In the genomic region with DNA sequence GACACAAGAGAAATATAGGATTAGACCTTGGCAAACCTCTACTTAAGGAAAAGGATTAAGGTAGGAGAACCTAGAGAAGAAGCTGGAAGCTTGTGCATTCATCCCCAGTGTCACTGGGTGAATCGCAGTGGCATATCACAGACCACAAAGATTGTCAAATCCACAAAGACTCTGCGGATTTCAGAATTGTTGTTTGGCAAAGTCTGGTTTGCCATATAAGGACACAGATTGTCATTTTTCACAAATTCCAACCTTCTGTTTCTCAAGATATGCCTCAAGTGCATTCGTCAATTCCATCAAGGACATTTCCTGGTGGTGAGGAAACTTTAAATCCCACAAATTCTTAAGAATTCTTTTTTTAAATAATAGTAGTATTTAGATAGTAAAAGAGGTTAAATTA, we compare ENCODE assay signal across 14 cellular contexts.
DNase-seq lines count a peak whose midpoint lies in the region; ATAC-seq and TF ChIP-seq lines count a peak whose summit lies in the region.
"Had no signal": no experiment of that assay in that cellular context is flagged by ENCODE, and none has a peak within 500 bp of the region (broad histone marks: within the 10 kb centered on the region; RNA-seq: fewer than 3 reads in every experiment).

No MANE protein-coding gene starts in this region.

- H3K36me3 Mint-ChIP-seq in CD4-positive, alpha-beta memory T cell = no peaks in the 10 kb centered on the region
- H3K36me3 Mint-ChIP-seq: CD14-positive monocyte; CD8-positive, alpha-beta memory T cell had no signal

- intact Hi-C loops in IMR-90 (cut with micrococcal nuclease) = loop anchor here (5.0 kb wide), 2 partner anchors 166 to 184 kb away; no protein-coding TSS in a partner anchor
- intact Hi-C loops in CD4-positive, alpha-beta memory T cell (cut with micrococcal nuclease) = no loop called here
- intact Hi-C loops in psoas muscle (cut with DNase I) = no loop called here

- H3K4ac ChIP-seq in IMR-90 (ENCODE audit: low read depth, low read length) = no peak overlapping the region
- H3K4ac ChIP-seq in mesenchymal stem cell (ENCODE audit: low read depth in 1 of 2, low read length in 2 of 2) = no peak overlapping the region

- no peaks in the 10 kb centered on the region for H3K4me1 ChIP-seq in IMR-90 (ENCODE audit: control insufficient read depth, insufficient read depth, low read length)
- no peaks in the 10 kb centered on the region for H3K4me1 ChIP-seq in mesenchymal stem cell (ENCODE audit: control insufficient read depth, insufficient read depth, low read depth, low read length)
- no peaks in the 10 kb centered on the region for H3K4me1 ChIP-seq in CD4-positive, alpha-beta memory T cell (ENCODE audit: insufficient read depth, low read length)
- no peaks in the 10 kb centered on the region for H3K4me1 ChIP-seq in psoas muscle
- H3K4me1 ChIP-seq: Caco-2 had no signal

- TF ChIP-seq CTCF in IMR-90 (conservative IDR thresholded peaks at IDR 0.05; ENCODE audit: low read depth, low read length) = no peak
- TF ChIP-seq CTCF in brain microvascular endothelial cell (IDR thresholded peaks at IDR 0.05; ENCODE audit: low read depth, low read length, missing control alignments) = no peak
- TF ChIP-seq CTCF in psoas muscle (IDR thresholded peaks at IDR 0.05) = no peak

- H2BK20ac ChIP-seq in IMR-90 (ENCODE audit: low read depth, low read length) = no peak overlapping the region

- no peak for TF ChIP-seq RAD21 in IMR-90 (IDR thresholded peaks at IDR 0.05; ENCODE audit: low read length)

- WGBS in IMR-90 (ENCODE audit: extremely low coverage in 2 of 2, insufficient read length in 1 of 2), 2 experiments = no CpG with 5 or more reads among the region's 3 CpGs
- 80% methylated on average over 2 of the region's 3 CpGs for whole genome bisulfite sequencing in mesenchymal stem cell
- 76 to 85% (median 81%) methylated on average over 3 of the region's 3 CpGs for WGBS in psoas muscle, 3 donors

- no peak overlapping the region for H4K8ac ChIP-seq in IMR-90 (ENCODE audit: low read depth in 2 of 2, low read length in 2 of 2)
- no peak overlapping the region for H4K8ac ChIP-seq in mesenchymal stem cell (ENCODE audit: low read length)

- no peak overlapping the region for H3K14ac ChIP-seq in IMR-90 (replicated peaks; ENCODE audit: low read depth, low read length)
- H3K14ac ChIP-seq in mesenchymal stem cell (ENCODE audit: low read length in 2 of 2) = no peak overlapping the region

- POLR2A ChIA-PET in IMR-90 (lab: Charles Lee; ENCODE audit: unreplicated experiment) = no interaction called here
- POLR2A ChIA-PET in CD4-positive, alpha-beta memory T cell (lab: Charles Lee; ENCODE audit: partially characterized antibody) = no interaction called here

- H3K27me3 ChIP-seq in IMR-90 (ENCODE audit: control insufficient read depth, insufficient read depth, low read length) = no peaks in the 10 kb centered on the region
- no peaks in the 10 kb centered on the region for H3K27me3 ChIP-seq in brain microvascular endothelial cell (replicated peaks)
- no peaks in the 10 kb centered on the region for H3K27me3 ChIP-seq in mesenchymal stem cell (ENCODE audit: control insufficient read depth in 1 of 2, insufficient read depth in 1 of 2, low read length in 2 of 2)
- no peaks in the 10 kb centered on the region for H3K27me3 ChIP-seq in CD4-positive, alpha-beta memory T cell (ENCODE audit: insufficient read depth, low read length)
- H3K27me3 ChIP-seq in psoas muscle (ENCODE audit: insufficient read depth in 3 of 3, low read length in 2 of 3) = no peaks in the 10 kb centered on the region

- DNase-seq in IMR-90 (no peak), brain microvascular endothelial cell (peak; percentile 60), mesenchymal stem cell (peak; percentile 44), MV-4-11 (lab: John Stamatoyannopoulos, UW) (no peak), H4 (ENCODE audit: low spot score) (no peak), psoas muscle (no peak)
- DNase-seq in CD4-positive, alpha-beta memory T cell = no peak
- DNase-seq: Caco-2; CD8-positive, alpha-beta memory T cell; DND-41; GF-D8; HCEC 1CT; HFFc6 had no signal

- no peak for ATAC-seq in IMR-90 (ENCODE audit: low read depth)
- ATAC-seq in psoas muscle = no peak

- no peak overlapping the region for H2BK12ac ChIP-seq in mesenchymal stem cell (ENCODE audit: low read length in 2 of 2)

- no peak for TF ChIP-seq POLR2A in IMR-90 (IDR thresholded peaks at IDR 0.05; ENCODE audit: low read depth, low read length)

- H3K4me3 ChIP-seq in IMR-90 (ENCODE audit: insufficient read depth, low read depth, low read length) = no peak overlapping the region
- no peak overlapping the region for H3K4me3 ChIP-seq in brain microvascular endothelial cell (ENCODE audit: low read depth, low read length)
- H3K4me3 ChIP-seq in mesenchymal stem cell (ENCODE audit: insufficient read depth in 1 of 2, low read depth in 1 of 2, low read length in 2 of 2) = no peak overlapping the region
- H3K4me3 ChIP-seq in CD4-positive, alpha-beta memory T cell (ENCODE audit: low read length in 2 of 2) = no peak overlapping the region
- H3K4me3 ChIP-seq in psoas muscle = no peak overlapping the region

- no peak overlapping the region for H3K4me3 Mint-ChIP-seq in CD4-positive, alpha-beta memory T cell
- H3K4me3 Mint-ChIP-seq: CD14-positive monocyte; CD8-positive, alpha-beta memory T cell; HFFc6 had no signal

- H4K91ac ChIP-seq in IMR-90 (ENCODE audit: insufficient read depth, low read depth, low read length) (no peak overlapping the region), mesenchymal stem cell (ENCODE audit: low read length) (no peak overlapping the region)

- no peaks in the 10 kb centered on the region for H3K36me3 ChIP-seq in IMR-90 (ENCODE audit: control insufficient read depth, insufficient read depth, low read length)
- H3K36me3 ChIP-seq in brain microvascular endothelial cell (replicated peaks) = no peaks in the 10 kb centered on the region
- no peaks in the 10 kb centered on the region for H3K36me3 ChIP-seq in mesenchymal stem cell (ENCODE audit: control insufficient read depth in 1 of 2, insufficient read depth in 2 of 2, low read depth in 1 of 2, low read length in 2 of 2)
- no peaks in the 10 kb centered on the region for H3K36me3 ChIP-seq in CD4-positive, alpha-beta memory T cell (ENCODE audit: insufficient read depth, low read length)
- no peaks in the 10 kb centered on the region for H3K36me3 ChIP-seq in psoas muscle (ENCODE audit: insufficient read depth in 1 of 2, low read depth in 1 of 2)

- no peaks in the 10 kb centered on the region for H3K4me1 Mint-ChIP-seq in CD4-positive, alpha-beta memory T cell
- H3K4me1 Mint-ChIP-seq: CD14-positive monocyte; CD8-positive, alpha-beta memory T cell had no signal

- no peak overlapping the region for H3K23ac ChIP-seq in IMR-90 (ENCODE audit: low read depth, low read length)
- H3K23ac ChIP-seq in mesenchymal stem cell (ENCODE audit: low read length in 2 of 2) = no peak overlapping the region

- H2BK120ac ChIP-seq in IMR-90 (ENCODE audit: low read depth, low read length) = no peak overlapping the region
- H2BK120ac ChIP-seq in mesenchymal stem cell (ENCODE audit: low read depth, low read length) = no peak overlapping the region

- H4K5ac ChIP-seq in IMR-90 (ENCODE audit: low read depth, low read length) = no peak overlapping the region

- no peak overlapping the region for H2BK15ac ChIP-seq in IMR-90 (ENCODE audit: low read depth, low read length)
- no peak overlapping the region for H2BK15ac ChIP-seq in mesenchymal stem cell (ENCODE audit: low read depth, poor library complexity, severe bottlenecking)

- CTCF ChIA-PET in IMR-90 (lab: Yijun Ruan, JAX) = interaction anchor here (0.8 kb wide), 1 partner anchor 9 kb away, joined by 3 read pairs; no protein-coding TSS in a partner anchor
- CTCF ChIA-PET in CD4-positive, alpha-beta memory T cell (lab: Charles Lee; ENCODE audit: partially characterized antibody) = no interaction called here

- dilution Hi-C loops in IMR-90 (cut with HindIII; ENCODE audit: low sequenced_read_pairs, unreplicated experiment) = no loop called here

- H3K27ac ChIP-seq in IMR-90 (ENCODE audit: insufficient read depth, low read length) (no peak overlapping the region), brain microvascular endothelial cell (peak overlapping the region; percentile 71), mesenchymal stem cell (ENCODE audit: low read length, poor library complexity, severe bottlenecking) (no peak overlapping the region), psoas muscle (no peak overlapping the region)
- no peak overlapping the region for H3K27ac ChIP-seq in CD4-positive, alpha-beta memory T cell (ENCODE audit: low read depth, low read length)

- H3K79me1 ChIP-seq in IMR-90 (ENCODE audit: low read depth in 1 of 2, low read length in 2 of 2) = no peaks in the 10 kb centered on the region
- H3K79me1 ChIP-seq in mesenchymal stem cell (replicated peaks; ENCODE audit: low read length, poor library complexity, severe bottlenecking) = no peaks in the 10 kb centered on the region

- H3K9ac ChIP-seq in IMR-90 (ENCODE audit: low read depth, low read length) = no peak overlapping the region
- no peak overlapping the region for H3K9ac ChIP-seq in mesenchymal stem cell (ENCODE audit: low read length)

- H3K56ac ChIP-seq in IMR-90 (ENCODE audit: extremely low read depth, insufficient read depth, low read length) = no peak overlapping the region

- H3K9me3 ChIP-seq in IMR-90 (ENCODE audit: control insufficient read depth, insufficient read depth, low read length) = no peaks in the 10 kb centered on the region
- no peaks in the 10 kb centered on the region for H3K9me3 ChIP-seq in mesenchymal stem cell (ENCODE audit: control insufficient read depth, low read length)
- H3K9me3 ChIP-seq in CD4-positive, alpha-beta memory T cell (ENCODE audit: control insufficient read depth in 1 of 2, low read length in 2 of 2) = no peaks in the 10 kb centered on the region
- no peaks in the 10 kb centered on the region for H3K9me3 ChIP-seq in psoas muscle
- H3K9me3 ChIP-seq: Caco-2 had no signal

- in situ Hi-C loops in IMR-90 (cut with MboI; ENCODE audit: low sequenced_read_pairs) (no loop called here), brain microvascular endothelial cell (cut with HindIII; ENCODE audit: low pct_ligation_motif_present, low sequenced_read_pairs) (no loop called here)

- no peak overlapping the region for H2BK5ac ChIP-seq in IMR-90 (ENCODE audit: low read depth, low read length, poor library complexity, severe bottlenecking)
- H2BK5ac ChIP-seq in mesenchymal stem cell (ENCODE audit: low read depth, low read length, poor library complexity, severe bottlenecking) = no peak overlapping the region

- BruUV-seq in IMR-90 (replicated peaks; lab: Mats Ljungman, UMichigan) = no TSS peak

- peak overlapping the region; percentile 6; the same call in 1 of the 2 replicates for H3K18ac ChIP-seq in IMR-90 (ENCODE audit: low read depth, low read length)
- no peak overlapping the region for H3K18ac ChIP-seq in mesenchymal stem cell (ENCODE audit: low read depth in 1 of 2, low read length in 2 of 2)

- H3K27ac Mint-ChIP-seq in CD4-positive, alpha-beta memory T cell = no peak overlapping the region
- H3K27ac Mint-ChIP-seq: CD14-positive monocyte, HFFc6 had no signal

- H4K20me1 ChIP-seq in IMR-90 (ENCODE audit: insufficient read depth, low read length) = no peaks in the 10 kb centered on the region

- H3K4me2 ChIP-seq in IMR-90 (ENCODE audit: low read depth, low read length) (no peak overlapping the region), mesenchymal stem cell (ENCODE audit: low read length, poor library complexity, severe bottlenecking) (no peak overlapping the region)

- H2AFZ ChIP-seq in IMR-90 (replicated peaks; ENCODE audit: low read length, poor library complexity) (no peak overlapping the region), mesenchymal stem cell (ENCODE audit: low read depth, low read length) (no peak overlapping the region)

- H2AK5ac ChIP-seq in IMR-90 (ENCODE audit: low read depth, low read length) (no peak overlapping the region), mesenchymal stem cell (ENCODE audit: low read length, severe bottlenecking) (no peak overlapping the region)

- no peak overlapping the region for H2AK9ac ChIP-seq in IMR-90 (replicated peaks; ENCODE audit: low read depth, low read length, poor library complexity)

- H3K27me3 Mint-ChIP-seq in CD4-positive, alpha-beta memory T cell = peaks cover 0 to 4% of the 10 kb centered on the region in 2 donors
- H3K27me3 Mint-ChIP-seq: CD8-positive, alpha-beta memory T cell had no signal

- H3K9me1 ChIP-seq in IMR-90 (ENCODE audit: insufficient read depth, low read length) = no peaks in the 10 kb centered on the region

- H3K9me3 Mint-ChIP-seq in CD4-positive, alpha-beta memory T cell = peaks cover 0 to 6% (median 2%) of the 10 kb centered on the region in 8 donors
- H3K9me3 Mint-ChIP-seq: HFFc6 had no signal

Comparison
In these comparisons a context has a peak if more than half of its experiments do, and no peak if none do; other contexts are left out.
1. DNase-seq: peak in brain microvascular endothelial cell (single experiment) and mesenchymal stem cell (single experiment); none in IMR-90 (single experiment), MV-4-11 (single experiment), H4 (single experiment), CD4-positive, alpha-beta memory T cell (0 of 5) and psoas muscle (0 of 2).